ENCODE assay signal across 10 cellular contexts in genomic region chr13:36453518-36453917, GRCh38. TPM values are rescaled to one million over a fixed set of nuclear protein-coding genes. Genes with fewer than 3 reads are reported as not detected.
DNase-seq lines count a peak whose midpoint lies in the region; ATAC-seq, FAIRE-seq and TF ChIP-seq lines count a peak whose summit lies in the region.
"Had no signal": no experiment of that assay in that cellular context is flagged by ENCODE, and none has a peak within 500 bp of the region (broad histone marks: within the 10 kb centered on the region; RNA-seq: fewer than 3 reads in every experiment).

No MANE protein-coding gene starts in this region.

- H3F3A ChIP-seq in Loucy (ENCODE audit: low read depth): no peaks in the 10 kb centered on the region

- DNase-seq in adrenal gland: no peak
- DNase-seq in keratinocyte (ENCODE audit: low read depth, low spot score): no peak
- DNase-seq in NCI-H2081 treated with DMSO at 0.1 percent for 48 hours (lab: John Stamatoyannopoulos, UW): no peak
- DNase-seq in coronary artery (ENCODE audit: low spot score): no peak
- no peak for DNase-seq in amniotic stem cell (lab: John Stamatoyannopoulos, UW)
- DNase-seq: sigmoid colon, upper lobe of left lung had no signal

- peaks cover 27 to 70% (median 47%) of the 10 kb centered on the region in 10 experiments for H3K4me1 ChIP-seq in BLaER1 treated with 17β-estradiol and CSF1 and Interleukin-3, amounts not matched to agents 10 nM and 100 nM
- H3K4me1 ChIP-seq in Loucy (ENCODE audit: insufficient read depth, low read length, poor library complexity, severe bottlenecking) (peaks cover 44% of the 10 kb centered on the region), adrenal gland (replicated peaks in 1 of 2) (no peaks in the 10 kb centered on the region), keratinocyte (ENCODE audit: control insufficient read depth, extremely low read depth, insufficient read depth, low read length) (peaks cover 3% of the 10 kb centered on the region)
- H3K4me1 ChIP-seq: sigmoid colon, upper lobe of left lung had no signal

- H3K9me3 ChIP-seq in BLaER1 treated with 17β-estradiol and CSF1 and Interleukin-3, amounts not matched to agents 10 nM and 100 nM (replicated peaks in 1 of 11): peaks cover 0 to 6% (median 0%) of the 10 kb centered on the region in 11 experiments; a peak in 1 of 22 replicates
- H3K9me3 ChIP-seq in Loucy (ENCODE audit: insufficient read depth, low read depth, low read length): no peaks in the 10 kb centered on the region
- no peaks in the 10 kb centered on the region for H3K9me3 ChIP-seq in adrenal gland (replicated peaks in 1 of 3)
- H3K9me3 ChIP-seq in keratinocyte (ENCODE audit: control insufficient read depth, low read depth, low read length): no peaks in the 10 kb centered on the region
- H3K9me3 ChIP-seq: sigmoid colon, upper lobe of left lung had no signal

- no peaks in the 10 kb centered on the region for H3K27me3 ChIP-seq in BLaER1 treated with 17β-estradiol and CSF1 and Interleukin-3, amounts not matched to agents 10 nM and 100 nM
- H3K27me3 ChIP-seq in Loucy (ENCODE audit: insufficient read depth, low read length, poor library complexity, severe bottlenecking): no peaks in the 10 kb centered on the region
- H3K27me3 ChIP-seq in adrenal gland: no peaks in the 10 kb centered on the region
- H3K27me3 ChIP-seq in keratinocyte (ENCODE audit: control insufficient read depth, extremely low read depth, insufficient read depth, low read length): peaks cover 3% of the 10 kb centered on the region
- H3K27me3 ChIP-seq: sigmoid colon, upper lobe of left lung had no signal

- peak overlapping the region in 7 of 11 experiments; percentile 53 to 79 (median 72); a peak in 11 of 22 replicates for H3K4me2 ChIP-seq in BLaER1 treated with 17β-estradiol and CSF1 and Interleukin-3, amounts not matched to agents 10 nM and 100 nM
- H3K4me2 ChIP-seq in Loucy (ENCODE audit: low read depth, low read length, poor library complexity, severe bottlenecking) (no peak overlapping the region), keratinocyte (ENCODE audit: control insufficient read depth, extremely low read depth, insufficient read depth, low read depth, low read length) (no peak overlapping the region)

- no peak for TF ChIP-seq POLR2A in adrenal gland (IDR thresholded peaks at IDR 0.05)

- H3K79me2 ChIP-seq in Loucy (ENCODE audit: insufficient read depth, low read length) (no peaks in the 10 kb centered on the region), keratinocyte (ENCODE audit: control insufficient read depth, insufficient read depth, low read length) (no peaks in the 10 kb centered on the region)

- H3K27ac ChIP-seq in BLaER1 treated with 17β-estradiol and CSF1 and Interleukin-3, amounts not matched to agents 10 nM and 100 nM: peak overlapping the region in 7 of 11 experiments; percentile 62 to 82 (median 76); a peak in 12 of 22 replicates
- no peak overlapping the region for H3K27ac ChIP-seq in adrenal gland
- H3K27ac ChIP-seq in keratinocyte (ENCODE audit: control insufficient read depth, insufficient read depth, low read length): no peak overlapping the region
- H3K27ac ChIP-seq in coronary artery: no peak overlapping the region
- H3K27ac ChIP-seq: sigmoid colon, upper lobe of left lung had no signal

- no peaks in the 10 kb centered on the region for H3K9me1 ChIP-seq in keratinocyte (ENCODE audit: control insufficient read depth, extremely low read depth, insufficient read depth, low read length)

- 62 to 72% (median 64%) methylated on average over 5 of the region's 5 CpGs for WGBS in adrenal gland, 4 donors

- ATAC-seq in GM21528 (IDR thresholded peaks at IDR 0.05; ENCODE audit: low FRiP score, unreplicated experiment): no peak

- H3K9me2 ChIP-seq in Loucy (replicated peaks; ENCODE audit: low read depth, low read length): no peaks in the 10 kb centered on the region

- peak overlapping the region in 2 of 11 experiments; percentile 11 to 26; a peak in 1 of 22 replicates for H3K9ac ChIP-seq in BLaER1 treated with 17β-estradiol and CSF1 and Interleukin-3, amounts not matched to agents 10 nM and 100 nM
- H3K9ac ChIP-seq in Loucy (ENCODE audit: low read depth, low read length, poor library complexity, severe bottlenecking) (no peak overlapping the region), keratinocyte (ENCODE audit: control insufficient read depth, extremely low read depth, insufficient read depth, low read length) (no peak overlapping the region)

- H4K20me1 ChIP-seq in BLaER1 treated with 17β-estradiol and CSF1 and Interleukin-3, amounts not matched to agents 10 nM and 100 nM: no peaks in the 10 kb centered on the region
- no peaks in the 10 kb centered on the region for H4K20me1 ChIP-seq in Loucy (ENCODE audit: insufficient read depth, low read length, poor library complexity, severe bottlenecking)
- H4K20me1 ChIP-seq in keratinocyte (ENCODE audit: control insufficient read depth, extremely low read depth, insufficient read depth, low read length): no peaks in the 10 kb centered on the region

- intact Hi-C loops in adrenal gland (cut with DNase I): no loop called here

- peak overlapping the region; percentile 63 for H2AFZ ChIP-seq in Loucy (ENCODE audit: low read length)
- no peak overlapping the region for H2AFZ ChIP-seq in keratinocyte (ENCODE audit: control insufficient read depth, low read length)

- H3K36me3 ChIP-seq in BLaER1 treated with 17β-estradiol and CSF1 and Interleukin-3, amounts not matched to agents 10 nM and 100 nM: no peaks in the 10 kb centered on the region
- H3K36me3 ChIP-seq in Loucy (ENCODE audit: insufficient read depth, low read length) (no peaks in the 10 kb centered on the region), adrenal gland (replicated peaks in 1 of 2) (no peaks in the 10 kb centered on the region), keratinocyte (ENCODE audit: control insufficient read depth in 2 of 2, extremely low read depth in 1 of 2, insufficient read depth in 2 of 2, low read length in 2 of 2) (no peaks in the 10 kb centered on the region)
- H3K36me3 ChIP-seq: sigmoid colon, upper lobe of left lung had no signal

- H3K4me3 ChIP-seq in BLaER1 treated with 17β-estradiol and CSF1 and Interleukin-3, amounts not matched to agents 10 nM and 100 nM: no peak overlapping the region
- H3K4me3 ChIP-seq in Loucy (ENCODE audit: low read length, poor library complexity, severe bottlenecking) (no peak overlapping the region), adrenal gland (no peak overlapping the region), keratinocyte (ENCODE audit: control insufficient read depth in 2 of 3, extremely low read depth in 1 of 3, insufficient read depth in 2 of 3, low read depth in 1 of 3, low read length in 3 of 3) (no peak overlapping the region), coronary artery (no peak overlapping the region)
- H3K4me3 ChIP-seq: sigmoid colon, upper lobe of left lung had no signal

- TF ChIP-seq CTCF in Loucy (conservative IDR thresholded peaks at IDR 0.05; ENCODE audit: low read length): peak; percentile 71
- peak in 4 of 6 experiments; percentile 8 to 38 (median 28) for TF ChIP-seq CTCF in adrenal gland (IDR thresholded peaks at IDR 0.05)
- peak in 2 of 3 experiments; percentile 10 to 29 for TF ChIP-seq CTCF in keratinocyte (optimal IDR thresholded peaks at IDR 0.05 in 1 of 3, IDR thresholded peaks at IDR 0.05 in 1 of 3, conservative IDR thresholded peaks at IDR 0.05 in 1 of 3; ENCODE audit: extremely low read depth in 1 of 3, insufficient read depth in 2 of 3, low read length in 3 of 3)
- no peak for TF ChIP-seq CTCF in coronary artery (IDR thresholded peaks at IDR 0.05)

- dilution Hi-C loops in keratinocyte (cut with MboI; ENCODE audit: extremely low pct_ligation_motif_present, low sequenced_read_pairs): no loop called here

- no peak for FAIRE-seq in keratinocyte (lab: Jason Lieb, UNC)

RNA-seq across cellular contexts. Expression of gene CCNA1, which starts 21.2 kb away (rescaled TPM):
- total RNA-seq in adrenal gland: under 1 TPM in 7 of 8 donors, not detected in 1; 0.11 to 0.61 (median 0.39) TPM
- polyA plus RNA-seq in adrenal gland: 1 to 10 TPM in 2 of 3 donors, under 1 TPM in 1; 0.91 to 1.8 (median 1.3) TPM
- polyA plus RNA-seq in keratinocyte: 0.60 to 1.1 TPM (median 0.80 TPM) in 3 replicates
- polyA plus RNA-seq in keratinocyte (2011; ENCODE audit: low read depth): not detected
- polyA plus RNA-seq in keratinocyte (2011; cell fraction: cytosol; rRNA removed): 0.71 and 1.3 TPM in 2 replicates
- 0.88 and 1.4 TPM in 2 replicates for polyA plus RNA-seq in keratinocyte (2011; cell fraction: nucleus; rRNA removed)
- polyA plus RNA-seq in keratinocyte (2012; ENCODE audit: low replicate concordance): 0.36 and 0.58 TPM in 2 replicates
- polyA minus RNA-seq in keratinocyte: 0.58 to 1.0 TPM (median 0.89 TPM) in 3 replicates
- polyA minus RNA-seq in keratinocyte (2011; cell fraction: cytosol; rRNA and poly(A)+ RNA removed): not detected
- polyA minus RNA-seq in keratinocyte (2011; cell fraction: nucleus; rRNA and poly(A)+ RNA removed): 0.32 TPM in 1 of 2 replicates, not detected in the other

Comparison
In these comparisons a context has a peak if more than half of its experiments do, and no peak if none do; other contexts are left out.
1. H3K27ac ChIP-seq: peak in BLaER1 treated with 17β-estradiol and CSF1 and Interleukin-3, amounts not matched to agents 10 nM and 100 nM (7 of 11); none in adrenal gland (0 of 5), keratinocyte (single experiment) and coronary artery (0 of 2).
2. H3K4me2 ChIP-seq: peak in BLaER1 treated with 17β-estradiol and CSF1 and Interleukin-3, amounts not matched to agents 10 nM and 100 nM (7 of 11); none in Loucy (single experiment) and keratinocyte (single experiment).